In genomic region chr1:29282135-29282923, GRCh38 we compare ENCODE assay signal across 2 cellular contexts.
TF ChIP-seq lines count a peak whose summit lies in the region.

No MANE protein-coding gene starts in this region.

TF ChIP-seq in HEK293, 187 proteins besides CTCF, POLR2A, EP300 and RAD21:
- TF ChIP-seq, protein P1, sequence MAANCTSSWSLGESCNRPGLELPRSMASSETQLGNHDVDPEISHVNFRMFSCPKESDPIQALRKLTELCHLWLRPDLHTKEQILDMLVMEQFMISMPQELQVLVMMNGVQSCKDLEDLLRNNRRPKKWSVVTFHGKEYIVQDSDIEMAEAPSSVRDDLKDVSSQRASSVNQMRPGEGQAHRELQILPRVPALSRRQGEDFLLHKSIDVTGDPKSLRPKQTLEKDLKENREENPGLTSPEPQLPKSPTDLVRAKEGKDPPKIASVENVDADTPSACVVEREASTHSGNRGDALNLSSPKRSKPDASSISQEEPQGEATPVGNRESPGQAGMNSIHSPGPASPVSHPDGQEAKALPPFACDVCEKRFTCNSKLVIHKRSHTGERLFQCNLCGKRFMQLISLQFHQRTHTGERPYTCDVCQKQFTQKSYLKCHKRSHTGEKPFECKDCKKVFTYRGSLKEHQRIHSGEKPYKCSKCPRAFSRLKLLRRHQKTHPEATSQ (tag by site-specific recombination; IDR thresholded peaks at IDR 0.05): no peak
- TF ChIP-seq ZNF24 (tag by site-specific recombination; IDR thresholded peaks at IDR 0.05): 0 out of 2 replicates have a peak, but pooled peaks have one; percentile 35

TF ChIP-seq in K562, 482 proteins besides CTCF, POLR2A, EP300 and RAD21 (continues in another document):
- TF ChIP-seq, protein P2, sequence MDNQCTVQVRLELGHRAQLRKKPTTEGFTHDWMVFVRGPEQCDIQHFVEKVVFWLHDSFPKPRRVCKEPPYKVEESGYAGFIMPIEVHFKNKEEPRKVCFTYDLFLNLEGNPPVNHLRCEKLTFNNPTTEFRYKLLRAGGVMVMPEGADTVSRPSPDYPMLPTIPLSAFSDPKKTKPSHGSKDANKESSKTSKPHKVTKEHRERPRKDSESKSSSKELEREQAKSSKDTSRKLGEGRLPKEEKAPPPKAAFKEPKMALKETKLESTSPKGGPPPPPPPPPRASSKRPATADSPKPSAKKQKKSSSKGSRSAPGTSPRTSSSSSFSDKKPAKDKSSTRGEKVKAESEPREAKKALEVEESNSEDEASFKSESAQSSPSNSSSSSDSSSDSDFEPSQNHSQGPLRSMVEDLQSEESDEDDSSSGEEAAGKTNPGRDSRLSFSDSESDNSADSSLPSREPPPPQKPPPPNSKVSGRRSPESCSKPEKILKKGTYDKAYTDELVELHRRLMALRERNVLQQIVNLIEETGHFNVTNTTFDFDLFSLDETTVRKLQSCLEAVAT (IDR thresholded peaks at IDR 0.05): no peak
- TF ChIP-seq CBX3 (IDR thresholded peaks at IDR 0.05; ENCODE audit: borderline replicate concordance in 1 of 2, low read length in 2 of 2): 0 out of 3 replicates have a peak, but pooled peaks of 1 of the 2 experiments have one; percentile 23
- TF ChIP-seq KDM4B (IDR thresholded peaks at IDR 0.05; ENCODE audit: borderline replicate concordance in 2 of 2, low read depth in 1 of 2): no peak
- TF ChIP-seq NFATC3 (IDR thresholded peaks at IDR 0.05): no peak
- TF ChIP-seq RREB1 (CRISPR knock-in tag; IDR thresholded peaks at IDR 0.05): no peak
- no peak for TF ChIP-seq FIP1L1 (IDR thresholded peaks at IDR 0.05; ENCODE audit: low read depth, low read length, poor library complexity, severe bottlenecking)
- TF ChIP-seq FOXM1 (IDR thresholded peaks at IDR 0.05; ENCODE audit: low read depth): no peak
- no peak for TF ChIP-seq FOXM1 (CRISPR knock-in tag; IDR thresholded peaks at IDR 0.05; ENCODE audit: low read depth)
- no peak for TF ChIP-seq MNT (conservative IDR thresholded peaks at IDR 0.05)
- TF ChIP-seq ZC3H4 (CRISPR knock-in tag; IDR thresholded peaks at IDR 0.05; ENCODE audit: borderline replicate concordance): no peak
- TF ChIP-seq SOX6 (IDR thresholded peaks at IDR 0.05): no peak
- TF ChIP-seq TCF3 (CRISPR knock-in tag; IDR thresholded peaks at IDR 0.05): no peak
- TF ChIP-seq KDM1A (IDR thresholded peaks at IDR 0.05): peak in 1 of 2 experiments; percentile 67; a peak in 2 of 4 replicates
- no peak for TF ChIP-seq HMGN3 (IDR thresholded peaks at IDR 0.05; ENCODE audit: borderline replicate concordance, extremely low read depth, insufficient read length, low read depth, low read length)
- no peak for TF ChIP-seq KLF10 (CRISPR knock-in tag; IDR thresholded peaks at IDR 0.05)
- 0 out of 2 replicates have a peak, but pooled peaks have one; percentile 30 for TF ChIP-seq SMAD4 (CRISPR knock-in tag; conservative IDR thresholded peaks at IDR 0.05)
- TF ChIP-seq KDM2B (CRISPR knock-in tag; IDR thresholded peaks at IDR 0.05): no peak
- TF ChIP-seq FOXA3 (CRISPR knock-in tag; conservative IDR thresholded peaks at IDR 0.05 in 1 of 2, IDR thresholded peaks at IDR 0.05 in 1 of 2): no peak
- 0 out of 2 replicates have a peak, but pooled peaks have one; percentile 42 for TF ChIP-seq CBX1 (IDR thresholded peaks at IDR 0.05; ENCODE audit: low read depth)
- TF ChIP-seq, protein P3, sequence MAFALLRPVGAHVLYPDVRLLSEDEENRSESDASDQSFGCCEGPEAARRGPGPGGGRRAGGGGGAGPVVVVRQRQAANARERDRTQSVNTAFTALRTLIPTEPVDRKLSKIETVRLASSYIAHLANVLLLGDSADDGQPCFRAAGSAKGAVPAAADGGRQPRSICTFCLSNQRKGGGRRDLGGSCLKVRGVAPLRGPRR (CRISPR knock-in tag; IDR thresholded peaks at IDR 0.05): no peak
- TF ChIP-seq, protein P4, sequence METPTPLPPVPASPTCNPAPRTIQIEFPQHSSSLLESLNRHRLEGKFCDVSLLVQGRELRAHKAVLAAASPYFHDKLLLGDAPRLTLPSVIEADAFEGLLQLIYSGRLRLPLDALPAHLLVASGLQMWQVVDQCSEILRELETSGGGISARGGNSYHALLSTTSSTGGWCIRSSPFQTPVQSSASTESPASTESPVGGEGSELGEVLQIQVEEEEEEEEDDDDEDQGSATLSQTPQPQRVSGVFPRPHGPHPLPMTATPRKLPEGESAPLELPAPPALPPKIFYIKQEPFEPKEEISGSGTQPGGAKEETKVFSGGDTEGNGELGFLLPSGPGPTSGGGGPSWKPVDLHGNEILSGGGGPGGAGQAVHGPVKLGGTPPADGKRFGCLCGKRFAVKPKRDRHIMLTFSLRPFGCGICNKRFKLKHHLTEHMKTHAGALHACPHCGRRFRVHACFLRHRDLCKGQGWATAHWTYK (CRISPR knock-in tag; IDR thresholded peaks at IDR 0.05): no peak
- TF ChIP-seq PHF8 (IDR thresholded peaks at IDR 0.05; ENCODE audit: borderline replicate concordance, low read length): no peak
- TF ChIP-seq, protein P5, sequence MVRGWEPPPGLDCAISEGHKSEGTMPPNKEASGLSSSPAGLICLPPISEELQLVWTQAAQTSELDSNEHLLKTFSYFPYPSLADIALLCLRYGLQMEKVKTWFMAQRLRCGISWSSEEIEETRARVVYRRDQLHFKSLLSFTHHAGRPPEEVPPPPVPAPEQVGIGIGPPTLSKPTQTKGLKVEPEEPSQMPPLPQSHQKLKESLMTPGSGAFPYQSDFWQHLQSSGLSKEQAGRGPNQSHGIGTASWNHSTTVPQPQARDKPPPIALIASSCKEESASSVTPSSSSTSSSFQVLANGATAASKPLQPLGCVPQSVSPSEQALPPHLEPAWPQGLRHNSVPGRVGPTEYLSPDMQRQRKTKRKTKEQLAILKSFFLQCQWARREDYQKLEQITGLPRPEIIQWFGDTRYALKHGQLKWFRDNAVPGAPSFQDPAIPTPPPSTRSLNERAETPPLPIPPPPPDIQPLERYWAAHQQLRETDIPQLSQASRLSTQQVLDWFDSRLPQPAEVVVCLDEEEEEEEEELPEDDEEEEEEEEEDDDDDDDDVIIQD (CRISPR knock-in tag; IDR thresholded peaks at IDR 0.05): no peak
- TF ChIP-seq DIDO1 (tag; IDR thresholded peaks at IDR 0.05; ENCODE audit: low read depth): no peak
- peak; percentile 86; the same call in 1 of the 2 replicates for TF ChIP-seq ZBTB33 (CRISPR knock-in tag; IDR thresholded peaks at IDR 0.05)
- no peak for TF ChIP-seq ZNF143 (CRISPR knock-in tag; IDR thresholded peaks at IDR 0.05)
- no peak for TF ChIP-seq ZBTB1 (CRISPR knock-in tag; IDR thresholded peaks at IDR 0.05; ENCODE audit: borderline replicate concordance, low read depth)
- no peak for TF ChIP-seq ZNF311 (CRISPR knock-in tag; IDR thresholded peaks at IDR 0.05)
- no peak for TF ChIP-seq TBP (optimal IDR thresholded peaks at IDR 0.05; ENCODE audit: low read depth, low read length)
- TF ChIP-seq CHCHD3 (CRISPR knock-in tag; IDR thresholded peaks at IDR 0.05): no peak
- TF ChIP-seq MEF2D (tag; conservative IDR thresholded peaks at IDR 0.05; ENCODE audit: low read depth): no peak
- no peak for TF ChIP-seq STAT6 (CRISPR knock-in tag; IDR thresholded peaks at IDR 0.05)
- no peak for TF ChIP-seq TEAD2 (tag; IDR thresholded peaks at IDR 0.05)
- no peak for TF ChIP-seq CREB1 (IDR thresholded peaks at IDR 0.05)
- no peak for TF ChIP-seq CREB1 (CRISPR knock-in tag; IDR thresholded peaks at IDR 0.05)
- TF ChIP-seq ESRRA (IDR thresholded peaks at IDR 0.05; ENCODE audit: borderline replicate concordance, low read depth): 0 out of 2 replicates have a peak, but pooled peaks have one; percentile 16
- no peak for TF ChIP-seq ZSCAN29 (IDR thresholded peaks at IDR 0.05)
- TF ChIP-seq, protein P6, sequence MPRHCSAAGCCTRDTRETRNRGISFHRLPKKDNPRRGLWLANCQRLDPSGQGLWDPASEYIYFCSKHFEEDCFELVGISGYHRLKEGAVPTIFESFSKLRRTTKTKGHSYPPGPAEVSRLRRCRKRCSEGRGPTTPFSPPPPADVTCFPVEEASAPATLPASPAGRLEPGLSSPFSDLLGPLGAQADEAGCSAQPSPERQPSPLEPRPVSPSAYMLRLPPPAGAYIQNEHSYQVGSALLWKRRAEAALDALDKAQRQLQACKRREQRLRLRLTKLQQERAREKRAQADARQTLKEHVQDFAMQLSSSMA (CRISPR knock-in tag; IDR thresholded peaks at IDR 0.05): no peak
- TF ChIP-seq PTRF (tag; IDR thresholded peaks at IDR 0.05): no peak
- TF ChIP-seq SNIP1 (IDR thresholded peaks at IDR 0.05; ENCODE audit: low read depth): no peak
- TF ChIP-seq ZKSCAN1 (IDR thresholded peaks at IDR 0.05; ENCODE audit: low read depth, low read length): 0 out of 2 replicates have a peak, but pooled peaks have one; percentile 10
- TF ChIP-seq NFIC (IDR thresholded peaks at IDR 0.05): no peak
- TF ChIP-seq TFAM (CRISPR knock-in tag; conservative IDR thresholded peaks at IDR 0.05): no peak
- no peak for TF ChIP-seq ZNF408 (CRISPR knock-in tag; IDR thresholded peaks at IDR 0.05; ENCODE audit: low read depth)
- TF ChIP-seq CCAR2 (IDR thresholded peaks at IDR 0.05; ENCODE audit: low read depth, low read length): no peak
- no peak for TF ChIP-seq TEAD4 (IDR thresholded peaks at IDR 0.05; ENCODE audit: low read length)
- TF ChIP-seq TEAD4 (CRISPR knock-in tag; IDR thresholded peaks at IDR 0.05; ENCODE audit: borderline replicate concordance): no peak
